17 cellular contexts compared by ENCODE assay signal in genomic region chr15:95922431-95922830, GRCh38.
DNase-seq lines count a peak whose midpoint lies in the region; ATAC-seq, FAIRE-seq and TF ChIP-seq lines count a peak whose summit lies in the region.
"Had no signal": no experiment of that assay in that cellular context is flagged by ENCODE, and none has a peak within 500 bp of the region (broad histone marks: within the 10 kb centered on the region; RNA-seq: fewer than 3 reads in every experiment).

No MANE protein-coding gene starts in this region.

- no peak for TF ChIP-seq POLR2A in H54 (IDR thresholded peaks at IDR 0.05; ENCODE audit: low read depth, low read length)

- no peak for FAIRE-seq in H54 (lab: Jason Lieb, UNC)
- FAIRE-seq: RCC 7860 had no signal

- intact Hi-C loops in Calu3 (cut with micrococcal nuclease; ENCODE audit: unreplicated experiment): loop anchor here (1.0 to 10.0 kb wide), 4 partner anchors 252 to 425 kb away; no protein-coding TSS in a partner anchor

- DNase-seq in Calu3 (peak; percentile 34), LNCaP clone FGC (ENCODE audit: low read depth) (no peak), epithelial cell of proximal tubule (ENCODE audit: low read depth) (no peak), H54 (ENCODE audit: insufficient read length, low spot score) (no peak), dedifferentiated amniotic fluid mesenchymal stem cell (ENCODE audit: extremely low spot score) (no peak), AG08395 (ENCODE audit: low spot score) (no peak)
- no peak for DNase-seq in activated naive CD4-positive, alpha-beta T cell treated with Interleukin-2 at 50 U/mL for 16 hours
- DNase-seq: activated CD4-positive, alpha-beta T cell treated with anti-CD3 and anti-CD28 coated beads, Interleukin-2, amount 50 U/mL, for 48 hours; NCI-H1694 treated with DMSO at 0.1 percent for 48 hours; stimulated activated CD4-positive, alpha-beta T cell treated with anti-CD3 and anti-CD28 coated beads, Interleukin-2, amount 100 ng/mL, for 24 hours; T-helper 2 cell had no signal

- no peaks in the 10 kb centered on the region for H3K36me3 Mint-ChIP-seq in Calu3 (ENCODE audit: insufficient read depth, unreplicated experiment)
- H3K36me3 Mint-ChIP-seq: brain, IgD-negative memory B cell had no signal

- H3K27ac Mint-ChIP-seq in Calu3 (ENCODE audit: unreplicated experiment): no peak overlapping the region
- H3K27ac Mint-ChIP-seq: activated T-helper 17 cell treated with anti-CD3 and anti-CD28 coated beads, Interleukin-2, amount 50 U/mL, for 72 hours; brain; IgD-negative memory B cell had no signal

- BruUV-seq in Calu3 (replicated peaks; lab: Mats Ljungman, UMichigan): no TSS peak

- no peak overlapping the region for H3K4me3 Mint-ChIP-seq in Calu3 (ENCODE audit: low read depth, unreplicated experiment)
- H3K4me3 Mint-ChIP-seq: activated T-helper 17 cell treated with anti-CD3 and anti-CD28 coated beads, Interleukin-2, amount 50 U/mL, for 72 hours; brain; IgD-negative memory B cell had no signal

- ATAC-seq in GM19043 (IDR thresholded peaks at IDR 0.05; ENCODE audit: low read depth, unreplicated experiment): peak; percentile 70
- ATAC-seq: activated T-helper 17 cell treated with anti-CD3 and anti-CD28 coated beads, Interleukin-2, amount 50 U/mL, for 72 hours had no signal

- H3K4me3 ChIP-seq in LNCaP clone FGC (ENCODE audit: low read depth, low read length) (no peak overlapping the region), epithelial cell of proximal tubule (ENCODE audit: low read depth, low read length) (no peak overlapping the region)
- H3K4me3 ChIP-seq: tibial nerve had no signal

- no peaks in the 10 kb centered on the region for H3K27me3 Mint-ChIP-seq in Calu3 (ENCODE audit: unreplicated experiment)
- H3K27me3 Mint-ChIP-seq: activated T-helper 17 cell treated with anti-CD3 and anti-CD28 coated beads, Interleukin-2, amount 50 U/mL, for 72 hours; brain; IgD-negative memory B cell had no signal

- no peaks in the 10 kb centered on the region for H3K9me3 Mint-ChIP-seq in Calu3 (ENCODE audit: low read depth, unreplicated experiment)
- H3K9me3 Mint-ChIP-seq: activated T-helper 17 cell treated with anti-CD3 and anti-CD28 coated beads, Interleukin-2, amount 50 U/mL, for 72 hours; brain had no signal

- no peaks in the 10 kb centered on the region for H3K4me1 Mint-ChIP-seq in Calu3 (ENCODE audit: low read depth, unreplicated experiment)
- H3K4me1 Mint-ChIP-seq: activated T-helper 17 cell treated with anti-CD3 and anti-CD28 coated beads, Interleukin-2, amount 50 U/mL, for 72 hours; IgD-negative memory B cell had no signal

- TF ChIP-seq CTCF in Calu3 (IDR thresholded peaks at IDR 0.05; ENCODE audit: unreplicated experiment) (peak; percentile 25), LNCaP clone FGC (IDR thresholded peaks at IDR 0.05; ENCODE audit: control insufficient read depth, extremely low read depth, insufficient read depth) (peak; percentile 58), epithelial cell of proximal tubule (conservative IDR thresholded peaks at IDR 0.05; ENCODE audit: low read depth, low read length) (peak; percentile 51)

- CTCF ChIA-PET in Calu3 (lab: Charles Lee): interaction anchor here (1.8 kb wide), 1 partner anchor 405 kb away, joined by 7 read pairs; no protein-coding TSS in a partner anchor
